Comparison of ENCODE assay signal across 1 cellular context in genomic region chr6:21947751-21948386, GRCh38.
TF ChIP-seq lines count a peak whose summit lies in the region.

No MANE protein-coding gene starts in this region.

TF ChIP-seq in PFSK-1, 5 proteins besides CTCF, POLR2A, EP300 and RAD21 (continued from another document):
- peak in 1 of 2 experiments; percentile 44; a peak in 1 of 4 replicates for TF ChIP-seq REST (IDR thresholded peaks at IDR 0.05; ENCODE audit: insufficient read depth in 1 of 2, low read depth in 2 of 2, low read length in 2 of 2)
- TF ChIP-seq SIN3A (IDR thresholded peaks at IDR 0.05; ENCODE audit: borderline replicate concordance, insufficient read depth, low read length), result no peak
- peak; percentile 37; the same call in 1 of the 2 replicates for TF ChIP-seq POLR2AphosphoS5 (IDR thresholded peaks at IDR 0.05; ENCODE audit: low read depth, low read length)
- no peak for TF ChIP-seq FOXP2 (optimal IDR thresholded peaks at IDR 0.05; ENCODE audit: borderline replicate concordance, extremely low read depth, extremely low read length, insufficient read depth)
TF ChIP-seq in PFSK-1: peak in this region for 3.
